Comparison of ENCODE assay signal across 22 cellular contexts in the genomic region with DNA sequence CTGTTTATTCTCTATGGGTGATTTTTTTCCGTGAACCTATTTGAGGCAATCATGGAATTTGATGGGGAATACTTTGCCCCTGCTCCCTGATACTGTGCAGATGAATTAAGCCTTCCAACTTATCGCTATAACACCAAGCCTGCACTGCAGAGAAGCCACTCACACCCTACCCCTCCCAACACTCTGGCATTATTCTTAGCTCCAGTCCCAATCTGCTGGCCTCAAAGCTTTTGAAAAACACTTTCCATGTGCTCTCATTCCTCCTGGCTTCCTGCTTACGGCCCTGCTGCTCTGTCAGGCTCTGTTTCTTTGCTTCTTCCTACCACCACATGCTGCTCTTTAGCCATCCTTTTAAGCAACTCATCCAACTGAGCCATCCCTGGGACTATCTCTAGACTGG.
"Had no signal": no experiment of that assay in that cellular context is flagged by ENCODE, and none has a peak within 500 bp of the region (broad histone marks: within the 10 kb centered on the region; RNA-seq: fewer than 3 reads in every experiment).

No MANE protein-coding gene starts in this region.

- ATAC-seq: left lobe of liver; lower lobe of right lung; natural killer cell; stimulated activated effector memory CD8-positive, alpha-beta T cell treated with anti-CD3 and anti-CD28 coated beads, Interleukin-12 subunit alpha, Interleukin-12 subunit beta, amount 100 ng/mL, for 72 hours; stimulated activated naive CD8-positive, alpha-beta T cell treated with anti-CD3 and anti-CD28 coated beads, Interleukin-15, Interleukin-2, amounts not matched to agents 100 U/mL and 50 U/mL, for 24 hours had no signal

- H3K36me3 ChIP-seq: lower lobe of right lung, tibial nerve, upper lobe of right lung, vagina had no signal

- H3K27ac ChIP-seq: coronary artery, lower lobe of right lung, testis, tibial nerve, upper lobe of right lung, vagina had no signal

- DNase-seq: effector CD4-positive, alpha-beta T cell; endodermal cell; erythroblast; foreskin melanocyte; head of caudate nucleus; hypothalamus; kidney glomerular epithelial cell; lower lobe of right lung; natural killer cell; posterior cingulate gyrus; small intestine; stimulated activated CD4-positive, alpha-beta T cell treated with anti-CD3 and anti-CD28 coated beads, Interleukin-12 subunit alpha, Interleukin-12 subunit beta, amount 100 ng/mL, for 4 hours; stimulated activated CD4-positive, alpha-beta T cell treated with anti-CD3 and anti-CD28 coated beads, Interleukin-2, amount 100 ng/mL, for 48 hours; stimulated activated CD8-positive, alpha-beta memory T cell treated with anti-CD3 and anti-CD28 coated beads, Interleukin-4, amount 100 ng/mL, for 48 hours; stimulated activated naive CD8-positive, alpha-beta T cell treated with anti-CD3 and anti-CD28 coated beads, Interleukin-15, Interleukin-2, amounts not matched to agents 100 U/mL and 50 U/mL, for 24 hours; testis; upper lobe of right lung had no signal

- H3K4me1 ChIP-seq: lower lobe of right lung, testis, tibial nerve, vagina had no signal

- H3K27me3 ChIP-seq: testis, tibial nerve, upper lobe of right lung, vagina had no signal

- H3K4me3 ChIP-seq: coronary artery, lower lobe of right lung, testis, tibial nerve, upper lobe of right lung, vagina had no signal

- H3K9me3 ChIP-seq: lower lobe of right lung, testis, tibial nerve, upper lobe of right lung, vagina had no signal
